Comparison of ENCODE assay signal across 18 cellular contexts in the genomic region with DNA sequence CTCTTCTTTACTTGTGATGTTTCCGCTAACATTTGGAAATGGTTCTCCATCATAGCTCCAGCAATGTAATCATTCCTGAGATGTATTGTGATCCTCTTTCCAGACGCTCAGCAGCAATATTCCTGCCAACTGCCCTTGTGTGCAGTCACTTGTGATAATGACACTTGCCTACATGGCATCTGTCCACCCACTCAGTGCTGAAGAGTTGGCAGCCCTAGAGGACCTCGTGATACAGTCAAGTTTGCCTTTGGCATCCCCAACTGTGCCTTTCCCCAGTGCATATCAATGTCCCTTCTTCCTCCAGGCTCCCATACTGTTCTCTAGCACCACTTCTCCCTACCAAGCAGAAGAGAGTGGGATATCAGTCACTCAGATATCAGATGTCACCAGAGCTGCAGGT.
DNase-seq lines count a peak whose midpoint lies in the region; ATAC-seq and FAIRE-seq lines count a peak whose summit lies in the region.
"Had no signal": no experiment of that assay in that cellular context is flagged by ENCODE, and none has a peak within 500 bp of the region (broad histone marks: within the 10 kb centered on the region; RNA-seq: fewer than 3 reads in every experiment).

No MANE protein-coding gene starts in this region.

- DNase-seq in HTR-8/SVneo (ENCODE audit: insufficient read length, low spot score) = no peak
- peak; percentile 74 to 94 for DNase-seq in NCI-H446 (lab: John Stamatoyannopoulos, UW)
- peak; percentile 58 for DNase-seq in left cardiac atrium
- peak; percentile 54 for DNase-seq in posterior vena cava (ENCODE audit: low spot score)
- DNase-seq in activated gamma-delta T cell treated with Interleukin-2 at 50 U/mL for 16 hours = no peak
- DNase-seq in activated T-cell treated with anti-CD3 and anti-CD28 coated beads for 4 hours = no peak
- DNase-seq in T-helper 2 cell treated with Interferon-gamma antibody and Interleukin-4, amounts not matched to agents 5 μg/mL and 100 μg/mL, for 36 hours (ENCODE audit: low spot score) = no peak
- DNase-seq in kidney tubule cell (ENCODE audit: low spot score) = no peak
- DNase-seq: activated B cell treated with CpG ODN at 0.5 μM for 24 hours, Karpas-422, NCI-H2081 treated with DMSO at 0.1 percent for 48 hours, small intestine, stomach, T-cell had no signal

- H3K36me3 Mint-ChIP-seq in T-helper 2 cell treated with Interferon-gamma antibody and Interleukin-4, amounts not matched to agents 5 μg/mL and 100 μg/mL, for 36 hours (ENCODE audit: low read depth) = peaks cover 2% of the 10 kb centered on the region
- H3K36me3 Mint-ChIP-seq: memory B cell, T-cell had no signal

- H3K27ac Mint-ChIP-seq in T-helper 2 cell treated with Interferon-gamma antibody and Interleukin-4, amounts not matched to agents 5 μg/mL and 100 μg/mL, for 36 hours = no peak overlapping the region
- H3K27ac Mint-ChIP-seq: activated B cell treated with CpG ODN at 0.5 μM for 24 hours, memory B cell, T-cell had no signal

- intact Hi-C loops in left cardiac atrium (cut with DNase I) (loop anchor here in 1 of 2 donors (5.0 kb wide), 1 partner anchor 65 kb away; the partner anchor contains the start of gene MYOF), posterior vena cava (cut with DNase I) (no loop called here)

- FAIRE-seq in HTR-8/SVneo (lab: Jason Lieb, UNC) = peak; percentile 31
- FAIRE-seq: colon, G401.6, small intestine had no signal

- no peaks in the 10 kb centered on the region for H3K27me3 Mint-ChIP-seq in T-helper 2 cell treated with Interferon-gamma antibody and Interleukin-4, amounts not matched to agents 5 μg/mL and 100 μg/mL, for 36 hours (ENCODE audit: low read depth)
- H3K27me3 Mint-ChIP-seq: activated B cell treated with CpG ODN at 0.5 μM for 24 hours, T-cell had no signal

- peak; percentile 81 to 91 for ATAC-seq in left cardiac atrium
- ATAC-seq: T-cell had no signal

- no peak overlapping the region for H3K4me3 Mint-ChIP-seq in T-helper 2 cell treated with Interferon-gamma antibody and Interleukin-4, amounts not matched to agents 5 μg/mL and 100 μg/mL, for 36 hours
- H3K4me3 Mint-ChIP-seq: activated B cell treated with CpG ODN at 0.5 μM for 24 hours, CD14-positive monocyte, memory B cell, T-cell had no signal

- no peaks in the 10 kb centered on the region for H3K9me3 Mint-ChIP-seq in T-helper 2 cell treated with Interferon-gamma antibody and Interleukin-4, amounts not matched to agents 5 μg/mL and 100 μg/mL, for 36 hours
- H3K9me3 Mint-ChIP-seq: activated B cell treated with CpG ODN at 0.5 μM for 24 hours, memory B cell, T-cell had no signal

- H3K4me1 Mint-ChIP-seq in T-helper 2 cell treated with Interferon-gamma antibody and Interleukin-4, amounts not matched to agents 5 μg/mL and 100 μg/mL, for 36 hours (ENCODE audit: low read depth) = peaks cover 20% of the 10 kb centered on the region

Comparison
In these comparisons a context has a peak if more than half of its experiments do, and no peak if none do; other contexts are left out.
1. DNase-seq: peak in NCI-H446 (2 of 2), left cardiac atrium (single experiment) and posterior vena cava (single experiment); none in HTR-8/SVneo (single experiment), activated gamma-delta T cell treated with Interleukin-2 at 50 U/mL for 16 hours (single experiment), activated T-cell treated with anti-CD3 and anti-CD28 coated beads for 4 hours (single experiment), T-helper 2 cell treated with Interferon-gamma antibody and Interleukin-4, amounts not matched to agents 5 μg/mL and 100 μg/mL, for 36 hours (single experiment) and kidney tubule cell (single experiment).